ENCODE assay signal across 8 cellular contexts in the genomic region with DNA sequence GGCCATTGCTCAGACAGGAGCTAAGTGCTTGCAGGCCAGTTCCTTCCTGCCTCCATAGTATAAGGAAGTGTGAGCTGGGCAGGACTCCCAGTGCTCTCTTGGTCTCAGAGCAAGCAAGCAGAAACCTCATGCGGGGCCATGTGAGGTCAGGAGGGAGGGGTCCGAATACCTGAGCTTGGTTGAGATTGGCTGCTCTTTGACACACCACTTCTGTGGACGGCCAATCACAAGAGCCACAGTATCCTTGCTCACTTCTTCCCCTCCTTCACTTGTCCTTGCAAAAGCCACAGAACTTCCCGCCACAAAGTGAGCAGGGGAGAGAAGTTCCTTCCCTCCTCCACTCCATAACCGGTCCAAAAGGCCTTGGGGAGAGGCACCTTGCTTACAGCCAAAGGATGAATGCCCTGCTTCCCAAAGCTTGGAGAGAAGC.
DNase-seq lines count a peak whose midpoint lies in the region; ATAC-seq and TF ChIP-seq lines count a peak whose summit lies in the region.

No MANE protein-coding gene starts in this region.

- peak; percentile 92 for ATAC-seq in GM18519 (IDR thresholded peaks at IDR 0.05; ENCODE audit: low FRiP score, unreplicated experiment)

- POLR2A ChIA-PET in HEK293T (lab: Yijun Ruan, JAX) = interaction anchor here (0.8 to 23.6 kb wide), 7 partner anchors 9 to 53 kb away, joined by 3 to 724 read pairs (median 5); no protein-coding TSS in a partner anchor

- DNase-seq in HEK293T (ENCODE audit: extremely low spot score) (peak; percentile 47), MV-4-11 (lab: John Stamatoyannopoulos, UW) (peak; percentile 88), cortex of kidney (lab: John Stamatoyannopoulos, UW) (peak; percentile 5), midbrain (lab: John Stamatoyannopoulos, UW) (peak; percentile 20), NCI-H1417 (lab: John Stamatoyannopoulos, UW) (no peak), NCI-H1436 treated with DMSO at 0.1 percent for 48 hours (lab: John Stamatoyannopoulos, UW) (no peak), LoVo (ENCODE audit: low spot score) (no peak)

- CTCF ChIA-PET in HEK293T (lab: Yijun Ruan, JAX) = interaction anchor here (0.7 to 1.4 kb wide), 4 partner anchors 12 to 92 kb away, joined by 3 to 8 read pairs (median 5); partner anchors contain the start of genes NCBP2L and TSC22D3

TF ChIP-seq in HEK293T, 16 proteins besides CTCF, POLR2A, EP300 and RAD21:
- no peak for TF ChIP-seq CTBP1 (IDR thresholded peaks at IDR 0.05; ENCODE audit: borderline replicate concordance)
- peak; percentile 59 for TF ChIP-seq L3MBTL2 (conservative IDR thresholded peaks at IDR 0.05)

Comparison
In these comparisons a context has a peak if more than half of its experiments do, and no peak if none do; other contexts are left out.
1. DNase-seq: peak in HEK293T (single experiment), MV-4-11 (single experiment), cortex of kidney (single experiment) and midbrain (single experiment); none in NCI-H1417 (0 of 3), NCI-H1436 treated with DMSO at 0.1 percent for 48 hours (single experiment) and LoVo (single experiment).